ENCODE assay signal across 8 cellular contexts in genomic region chr12:24109381-24110039, GRCh38.
DNase-seq lines count a peak whose midpoint lies in the region; ATAC-seq, FAIRE-seq and TF ChIP-seq lines count a peak whose summit lies in the region.

No MANE protein-coding gene starts in this region.

- no peak overlapping the region for H3K4me3 ChIP-seq in spleen
- no peak overlapping the region for H3K4me3 ChIP-seq in effector memory CD4-positive, alpha-beta T cell (ENCODE audit: insufficient read depth, low read depth, low read length, poor library complexity, severe bottlenecking)

- H3K27ac ChIP-seq in spleen = no peak overlapping the region
- H3K27ac ChIP-seq in effector memory CD4-positive, alpha-beta T cell (ENCODE audit: insufficient read depth, low read length, poor library complexity, severe bottlenecking) = no peak overlapping the region

- no peak overlapping the region for H3K4me3 Mint-ChIP-seq in endothelial cell (ENCODE audit: unreplicated experiment)

- FAIRE-seq in HTR-8/SVneo (lab: Jason Lieb, UNC) = no peak

- intact Hi-C loops in spleen (cut with DNase I; ENCODE audit: low total_unique reads) = no loop called here

- DNase-seq in AG09319 (ENCODE audit: extremely low read depth, low read depth) (no peak), NCI-H460 (ENCODE audit: extremely low read depth, low read depth) (peak; percentile 3), endothelial cell (ENCODE audit: low spot score) (no peak), spleen (no peak), HTR-8/SVneo (ENCODE audit: insufficient read length, low spot score) (no peak)
- DNase-seq in effector memory CD4-positive, alpha-beta T cell = no peak

- peak; percentile 75 for TF ChIP-seq CTCF in AG09319 (IDR thresholded peaks at IDR 0.05; ENCODE audit: low read depth, low read length)
- peak; percentile 48 for TF ChIP-seq CTCF in endothelial cell (IDR thresholded peaks at IDR 0.05; ENCODE audit: unreplicated experiment)
- TF ChIP-seq CTCF in spleen (IDR thresholded peaks at IDR 0.05 in 8 of 11, conservative IDR thresholded peaks at IDR 0.05 in 3 of 11) = peak in 6 of 11 experiments; percentile 21 to 53 (median 40)

- H3K27ac Mint-ChIP-seq in endothelial cell (ENCODE audit: unreplicated experiment) = no peak overlapping the region

- H3K36me3 ChIP-seq in spleen = no peaks in the 10 kb centered on the region
- no peaks in the 10 kb centered on the region for H3K36me3 ChIP-seq in effector memory CD4-positive, alpha-beta T cell (ENCODE audit: control insufficient read depth, insufficient read depth, low read length)

- ATAC-seq in GM18907 (IDR thresholded peaks at IDR 0.05; ENCODE audit: unreplicated experiment) (peak; percentile 87), HG03045 (IDR thresholded peaks at IDR 0.05; ENCODE audit: unreplicated experiment) (peak; percentile 90)

- H3K4me1 ChIP-seq in spleen = peaks cover 0 to 3% (median 0%) of the 10 kb centered on the region in 6 donors
- no peaks in the 10 kb centered on the region for H3K4me1 ChIP-seq in effector memory CD4-positive, alpha-beta T cell (ENCODE audit: control insufficient read depth, insufficient read depth, low read length, poor library complexity, severe bottlenecking)

- no peaks in the 10 kb centered on the region for H3K27me3 ChIP-seq in spleen (replicated peaks in 1 of 7)
- H3K27me3 ChIP-seq in effector memory CD4-positive, alpha-beta T cell (replicated peaks; ENCODE audit: control insufficient read depth, insufficient read depth, low read length, poor library complexity, severe bottlenecking) = no peaks in the 10 kb centered on the region

- peaks cover 0 to 8% (median 2%) of the 10 kb centered on the region in 8 donors for H3K9me3 ChIP-seq in spleen
- H3K9me3 ChIP-seq in effector memory CD4-positive, alpha-beta T cell (ENCODE audit: control insufficient read depth, low read length) = no peaks in the 10 kb centered on the region

- H3K27me3 Mint-ChIP-seq in endothelial cell (ENCODE audit: unreplicated experiment) = peaks cover 2% of the 10 kb centered on the region

- no peaks in the 10 kb centered on the region for H3K9me3 Mint-ChIP-seq in endothelial cell (ENCODE audit: unreplicated experiment)

- WGBS in spleen, 5 donors = 59 to 69% (median 61%) methylated on average over 3 of the region's 3 CpGs

- no peak for TF ChIP-seq POLR2A in spleen (IDR thresholded peaks at IDR 0.05)

- peaks cover 3% of the 10 kb centered on the region for H3K4me1 Mint-ChIP-seq in endothelial cell (ENCODE audit: unreplicated experiment)

- no peaks in the 10 kb centered on the region for H3K36me3 Mint-ChIP-seq in endothelial cell (ENCODE audit: low read depth, unreplicated experiment)
